In the genomic region with DNA sequence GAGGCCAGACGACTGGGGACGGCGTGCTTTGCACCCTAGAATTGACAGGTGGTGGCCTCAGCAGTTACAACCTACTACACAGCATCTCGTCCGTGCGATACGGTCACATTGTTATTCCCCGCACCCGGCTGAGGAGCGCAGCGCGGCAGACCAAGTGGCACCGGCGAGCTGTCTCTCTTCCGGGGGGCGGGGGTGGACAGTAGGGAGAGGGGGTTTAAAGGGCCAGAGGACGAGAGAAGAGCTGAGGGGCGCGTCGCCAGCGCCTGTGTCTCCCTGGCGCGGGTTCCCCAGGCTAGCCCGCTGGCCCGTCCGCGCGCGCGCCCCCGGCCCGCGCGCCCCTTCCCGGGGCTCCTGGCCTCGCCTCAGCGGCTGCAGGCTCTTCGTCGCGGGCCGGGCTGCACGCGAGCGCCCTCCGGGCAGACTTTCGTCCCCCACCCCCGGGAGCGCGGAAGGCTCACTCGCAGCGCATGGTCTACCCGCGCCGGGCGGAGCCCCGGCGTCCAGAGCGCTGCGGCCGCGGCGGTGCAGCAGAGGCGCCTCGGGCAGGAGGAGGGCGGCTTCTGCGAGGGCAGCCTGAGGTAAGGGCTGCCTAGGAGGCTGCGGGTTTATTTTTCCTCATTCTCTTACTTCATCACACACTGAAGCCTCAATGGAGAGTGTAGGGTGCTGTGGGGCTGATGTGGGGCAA, we compare ENCODE assay signal across 9 cellular contexts. TPM values are rescaled to one million over a fixed set of nuclear protein-coding genes. Genes with fewer than 3 reads are reported as not detected.
DNase-seq lines count a peak whose midpoint lies in the region; ATAC-seq, FAIRE-seq and TF ChIP-seq lines count a peak whose summit lies in the region.
"Had no signal": no experiment of that assay in that cellular context is flagged by ENCODE, and none has a peak within 500 bp of the region (broad histone marks: within the 10 kb centered on the region; RNA-seq: fewer than 3 reads in every experiment).

A gene (plus strand): TSS at position 225 of the 688 bp plus-strand sequence.

- ATAC-seq in RWPE2 (ENCODE audit: low read depth) (peak; percentile 45; the same call in 2 of the 3 replicates), esophagus mucosa (no peak)

- FAIRE-seq in RCC 7860 (lab: Jason Lieb, UNC) = no peak
- FAIRE-seq: G401.6 had no signal

- no peak within 1 kb of the TSS for H3K27ac ChIP-seq in RWPE2 (ENCODE audit: poor library complexity, severe bottlenecking)
- H3K27ac ChIP-seq in osteoblast (ENCODE audit: low read depth, low read length) = peak within 1 kb of the TSS; percentile 37

- DNase-seq in SKM-1 treated with dmso at 0.1 percent for 144 hours (lab: John Stamatoyannopoulos, UW; ENCODE audit: unreplicated experiment) (peak; percentile 15), SKM-1 (lab: John Stamatoyannopoulos, UW; ENCODE audit: unreplicated experiment) (no peak), RWPE2 (ENCODE audit: low spot score) (no peak), foreskin fibroblast (peak; percentile 38 to 63), osteoblast (ENCODE audit: insufficient read length, low spot score, missing footprints) (peak; percentile 91), RCC 7860 (ENCODE audit: low spot score) (no peak)
- DNase-seq in activated CD4-positive, CD25-positive, alpha-beta regulatory T cell treated with anti-CD3 and anti-CD28 coated beads, Interleukin-2, amount 50 U/mL, for 72 hours = no peak

- H3K79me2 ChIP-seq in osteoblast (ENCODE audit: insufficient read depth, low read length) = peaks cover 32% of the 10 kb centered on the region

- no peak for TF ChIP-seq CTCF in RWPE2 (IDR thresholded peaks at IDR 0.05; ENCODE audit: poor library complexity, severe bottlenecking)
- no peak for TF ChIP-seq CTCF in foreskin fibroblast (IDR thresholded peaks at IDR 0.05; ENCODE audit: low read depth, low read length)
- no peak for TF ChIP-seq CTCF in osteoblast (IDR thresholded peaks at IDR 0.05; ENCODE audit: extremely low read depth, low read depth, low read length)

- H3K36me3 ChIP-seq in RWPE2 (ENCODE audit: low read depth) (no peaks in the 10 kb centered on the region), osteoblast (ENCODE audit: insufficient read depth, low read length) (no peaks in the 10 kb centered on the region)

- no peaks in the 10 kb centered on the region for H3K4me1 ChIP-seq in RWPE2 (ENCODE audit: insufficient read depth, poor library complexity, severe bottlenecking)
- H3K4me1 ChIP-seq in osteoblast (ENCODE audit: insufficient read depth, low read length) = peaks cover 17% of the 10 kb centered on the region

- H4K20me1 ChIP-seq in osteoblast (ENCODE audit: insufficient read depth, low read length) = no peaks in the 10 kb centered on the region

- peaks cover 5% of the 10 kb centered on the region for H3K9me3 ChIP-seq in RWPE2 (ENCODE audit: severe bottlenecking)
- peaks cover 3% of the 10 kb centered on the region for H3K9me3 ChIP-seq in osteoblast (ENCODE audit: low read depth, low read length)

- H3K4me3 ChIP-seq in RWPE2 (ENCODE audit: severe bottlenecking) (no peak within 1 kb of the TSS), foreskin fibroblast (ENCODE audit: low read depth in 1 of 2, low read length in 2 of 2) (peak within 1 kb of the TSS; percentile 38 to 64), osteoblast (ENCODE audit: insufficient read depth, low read length) (peak within 1 kb of the TSS; percentile 82)

- peak within 1 kb of the TSS; percentile 88 for H2AFZ ChIP-seq in osteoblast (ENCODE audit: low read length)

- peak within 1 kb of the TSS; percentile 89 for H3K4me2 ChIP-seq in osteoblast (ENCODE audit: insufficient read depth, low read length)

- peaks cover 49% of the 10 kb centered on the region for H3K27me3 ChIP-seq in RWPE2 (ENCODE audit: insufficient read depth, poor library complexity, severe bottlenecking)
- no peaks in the 10 kb centered on the region for H3K27me3 ChIP-seq in osteoblast (ENCODE audit: insufficient read depth, low read length)

RNA-seq across cellular contexts. Expression of the gene that starts here (rescaled TPM):
- total RNA-seq in osteoblast = 19.2 and 21.4 TPM in 2 replicates
- 1.6 TPM for total RNA-seq in esophagus mucosa

Comparison
In these comparisons a context has a peak if more than half of its experiments do, and no peak if none do; other contexts are left out.
1. DNase-seq: peak in SKM-1 treated with dmso at 0.1 percent for 144 hours (single experiment), foreskin fibroblast (2 of 2) and osteoblast (single experiment); none in SKM-1 (single experiment), RWPE2 (single experiment), RCC 7860 (single experiment) and activated CD4-positive, CD25-positive, alpha-beta regulatory T cell treated with anti-CD3 and anti-CD28 coated beads, Interleukin-2, amount 50 U/mL, for 72 hours (single experiment).